ENCODE assay signal across 24 cellular contexts in the genomic region with DNA sequence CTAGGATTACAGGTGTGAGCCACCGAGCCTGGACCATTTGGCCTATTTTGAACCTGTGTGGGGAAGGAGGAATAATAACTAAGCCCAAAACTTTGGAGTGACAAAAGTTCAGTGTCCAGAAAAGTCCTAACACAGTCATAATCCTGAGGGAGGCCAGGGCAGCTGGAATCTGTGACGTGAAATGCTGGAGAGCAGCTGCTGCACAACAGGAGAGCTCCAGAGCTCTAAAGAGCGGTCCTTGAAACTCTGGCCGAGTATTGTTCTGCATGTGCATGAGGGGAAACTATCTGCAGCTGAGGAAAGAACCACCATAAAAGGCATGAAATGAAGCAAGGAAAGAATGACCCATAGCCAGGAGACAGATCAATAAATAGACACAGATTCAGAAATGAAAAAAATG. TPM values are rescaled to one million over a fixed set of nuclear protein-coding genes. Genes with fewer than 3 reads are reported as not detected.
DNase-seq lines count a peak whose midpoint lies in the region; ATAC-seq and TF ChIP-seq lines count a peak whose summit lies in the region.
"Had no signal": no experiment of that assay in that cellular context is flagged by ENCODE, and none has a peak within 500 bp of the region (broad histone marks: within the 10 kb centered on the region; RNA-seq: fewer than 3 reads in every experiment).

No MANE protein-coding gene starts in this region.

- intact Hi-C loops in Right ventricle myocardium superior (cut with DNase I) = no loop called here
- intact Hi-C loops in Right ventricle myocardium inferior (cut with DNase I) = no loop called here

- H3K27me3 ChIP-seq in neural progenitor cell = no peaks in the 10 kb centered on the region
- H3K27me3 ChIP-seq: BE2C; BLaER1 treated with 17β-estradiol and CSF1 and Interleukin-3, amounts not matched to agents 10 nM and 100 nM had no signal

- no peaks in the 10 kb centered on the region for H3F3A ChIP-seq in neural progenitor cell (ENCODE audit: low read depth)

- no peak overlapping the region for H3K4me3 ChIP-seq in neural progenitor cell
- H3K4me3 ChIP-seq: A549; BLaER1 treated with 17β-estradiol and CSF1 and Interleukin-3, amounts not matched to agents 10 nM and 100 nM; GM12878; GM23248 had no signal

- no peaks in the 10 kb centered on the region for H3K79me2 ChIP-seq in neural progenitor cell (ENCODE audit: low read depth)

- H3K36me3 ChIP-seq in neural progenitor cell = peaks cover under 1% of the 10 kb centered on the region

- peak overlapping the region; percentile 54 for H3K27ac ChIP-seq in neural progenitor cell
- H3K27ac ChIP-seq: A549; BLaER1 treated with 17β-estradiol and CSF1 and Interleukin-3, amounts not matched to agents 10 nM and 100 nM; GM23248 had no signal

- no peak overlapping the region for H3K27ac Mint-ChIP-seq in neural progenitor cell
- H3K27ac Mint-ChIP-seq: CD4-positive, alpha-beta T cell had no signal

- no peaks in the 10 kb centered on the region for H3K9me3 ChIP-seq in neural progenitor cell (ENCODE audit: low read depth)
- H3K9me3 ChIP-seq: BE2C had no signal

- no peak overlapping the region for H3K4me3 Mint-ChIP-seq in neural progenitor cell
- H3K4me3 Mint-ChIP-seq: CD14-positive monocyte; CD4-positive, alpha-beta T cell; CD8-positive, alpha-beta memory T cell; H9 had no signal

- no peaks in the 10 kb centered on the region for H3K4me1 ChIP-seq in neural progenitor cell
- H3K4me1 ChIP-seq: A549; BE2C; BLaER1 treated with 17β-estradiol and CSF1 and Interleukin-3, amounts not matched to agents 10 nM and 100 nM had no signal

- H2AFZ ChIP-seq in neural progenitor cell (replicated peaks) = no peak overlapping the region
- H2AFZ ChIP-seq: GM23248 had no signal

- H3K36me3 Mint-ChIP-seq in neural progenitor cell = peaks cover 38% of the 10 kb centered on the region

- TF ChIP-seq CTCF in neural progenitor cell (IDR thresholded peaks at IDR 0.05) = no peak

- no peaks in the 10 kb centered on the region for H4K20me1 ChIP-seq in neural progenitor cell (ENCODE audit: low read depth)

- peak; percentile 30 for ATAC-seq in Right ventricle myocardium superior (ENCODE audit: poor library complexity)
- ATAC-seq in Right ventricle myocardium inferior = no peak
- no peak for ATAC-seq in HG03139 (IDR thresholded peaks at IDR 0.05; ENCODE audit: unreplicated experiment)
- ATAC-seq: A549, GM12878, HCT116 had no signal

- H3K4me2 ChIP-seq in neural progenitor cell = no peak overlapping the region
- H3K4me2 ChIP-seq: A549; BLaER1 treated with 17β-estradiol and CSF1 and Interleukin-3, amounts not matched to agents 10 nM and 100 nM had no signal

- H3K9ac ChIP-seq in neural progenitor cell = no peak overlapping the region
- H3K9ac ChIP-seq: BLaER1 treated with 17β-estradiol and CSF1 and Interleukin-3, amounts not matched to agents 10 nM and 100 nM; GM23248 had no signal

- DNase-seq in NCI-H345 (lab: John Stamatoyannopoulos, UW) (peak; percentile 17), NCI-H345 treated with DMSO at 0.1 percent for 48 hours (lab: John Stamatoyannopoulos, UW; ENCODE audit: unreplicated experiment) (no peak), Right ventricle myocardium superior (no peak), Right ventricle myocardium inferior (ENCODE audit: missing footprints) (no peak), neural progenitor cell (ENCODE audit: low spot score) (no peak)
- DNase-seq: 8988T; ACHN; AML-193; BE2C; CD4-positive, alpha-beta T cell; CD8-positive, alpha-beta memory T cell; DMS 273 treated with DMSO at 0.1 percent for 48 hours; DMS79; EL; GDM1; GM23248; H9 had no signal

- no peaks in the 10 kb centered on the region for H3K27me3 Mint-ChIP-seq in neural progenitor cell (ENCODE audit: insufficient read depth, low read depth)
- H3K27me3 Mint-ChIP-seq: CD4-positive, alpha-beta T cell; CD8-positive, alpha-beta memory T cell had no signal

- H3K4me1 Mint-ChIP-seq in neural progenitor cell = no peaks in the 10 kb centered on the region
- H3K4me1 Mint-ChIP-seq: CD14-positive monocyte, H9 had no signal

- H3K9me3 Mint-ChIP-seq in neural progenitor cell = peaks cover 10% of the 10 kb centered on the region
- H3K9me3 Mint-ChIP-seq: CD4-positive, alpha-beta T cell; CD8-positive, alpha-beta memory T cell; H9 had no signal

RNA-seq across cellular contexts. Expression of gene HADHA, which starts 27.8 kb away (rescaled TPM):
- total RNA-seq in Right ventricle myocardium superior = 766 TPM
- 764 TPM for total RNA-seq in Right ventricle myocardium inferior
- 98.9 and 120 TPM in 2 replicates for total RNA-seq in neural progenitor cell (ENCODE audit: low replicate concordance)

RNA-seq across cellular contexts. Expression of gene HADHB, which starts 28.2 kb away (rescaled TPM):
- 1,664 TPM for total RNA-seq in Right ventricle myocardium superior
- total RNA-seq in Right ventricle myocardium inferior = 1,782 TPM
- total RNA-seq in neural progenitor cell (ENCODE audit: low replicate concordance) = 36.5 and 40.6 TPM in 2 replicates

RNA-seq across cellular contexts. Expression of gene GAREM2, which starts 43.7 kb away (rescaled TPM):
- total RNA-seq in Right ventricle myocardium superior (1.3 TPM), Right ventricle myocardium inferior (1.4 TPM), neural progenitor cell (ENCODE audit: low replicate concordance) (15.1 and 20.0 TPM in 2 replicates)
- total RNA-seq: H4 had no signal

Comparison
In these comparisons a context has a peak if more than half of its experiments do, and no peak if none do; other contexts are left out.
1. RNA of gene HADHB, which starts 28.2 kb away (total RNA-seq): 1,782 TPM in Right ventricle myocardium inferior (single experiment) and 1,664 TPM in Right ventricle myocardium superior (single experiment); 36.5 to 40.6 TPM in neural progenitor cell; every median in the first group is over 10 times any median in the second.